ENCODE assay signal across 1 cellular context in the genomic region with DNA sequence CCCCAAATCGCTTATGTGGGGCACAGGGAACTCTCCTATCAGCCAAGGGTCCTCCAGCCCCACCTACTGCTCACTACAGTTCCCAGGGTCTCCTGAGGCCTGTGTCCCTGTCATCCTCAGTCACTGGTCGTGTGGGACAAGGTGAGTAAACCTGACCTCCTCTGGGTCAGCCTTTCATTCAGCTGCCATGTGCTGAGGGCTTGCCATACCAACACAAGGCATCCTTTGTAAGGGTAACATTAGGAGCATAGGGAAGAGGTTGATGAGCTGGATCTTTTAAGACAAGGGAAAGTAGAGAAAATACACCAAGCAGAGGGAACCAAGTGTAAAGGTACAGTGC.
TF ChIP-seq lines count a peak whose summit lies in the region.

No MANE protein-coding gene starts in this region.

TF ChIP-seq in H1, 55 proteins besides CTCF, POLR2A, EP300 and RAD21:
- TF ChIP-seq JUND (IDR thresholded peaks at IDR 0.05; ENCODE audit: low read length) (no peak), RBBP5 (IDR thresholded peaks at IDR 0.05; ENCODE audit: borderline replicate concordance, low read depth, low read length) (no peak), FOSL1 (IDR thresholded peaks at IDR 0.05; ENCODE audit: insufficient read depth, low read depth, low read length) (no peak), TCF12 (IDR thresholded peaks at IDR 0.05; ENCODE audit: low read depth, low read length) (no peak), KDM5A (IDR thresholded peaks at IDR 0.05; ENCODE audit: low read length) (no peak), SUZ12 (IDR thresholded peaks at IDR 0.05; ENCODE audit: low read length) (no peak)
- TF ChIP-seq, protein P1, sequence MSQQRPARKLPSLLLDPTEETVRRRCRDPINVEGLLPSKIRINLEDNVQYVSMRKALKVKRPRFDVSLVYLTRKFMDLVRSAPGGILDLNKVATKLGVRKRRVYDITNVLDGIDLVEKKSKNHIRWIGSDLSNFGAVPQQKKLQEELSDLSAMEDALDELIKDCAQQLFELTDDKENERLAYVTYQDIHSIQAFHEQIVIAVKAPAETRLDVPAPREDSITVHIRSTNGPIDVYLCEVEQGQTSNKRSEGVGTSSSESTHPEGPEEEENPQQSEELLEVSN (IDR thresholded peaks at IDR 0.05): no peak
- TF ChIP-seq, protein P2, sequence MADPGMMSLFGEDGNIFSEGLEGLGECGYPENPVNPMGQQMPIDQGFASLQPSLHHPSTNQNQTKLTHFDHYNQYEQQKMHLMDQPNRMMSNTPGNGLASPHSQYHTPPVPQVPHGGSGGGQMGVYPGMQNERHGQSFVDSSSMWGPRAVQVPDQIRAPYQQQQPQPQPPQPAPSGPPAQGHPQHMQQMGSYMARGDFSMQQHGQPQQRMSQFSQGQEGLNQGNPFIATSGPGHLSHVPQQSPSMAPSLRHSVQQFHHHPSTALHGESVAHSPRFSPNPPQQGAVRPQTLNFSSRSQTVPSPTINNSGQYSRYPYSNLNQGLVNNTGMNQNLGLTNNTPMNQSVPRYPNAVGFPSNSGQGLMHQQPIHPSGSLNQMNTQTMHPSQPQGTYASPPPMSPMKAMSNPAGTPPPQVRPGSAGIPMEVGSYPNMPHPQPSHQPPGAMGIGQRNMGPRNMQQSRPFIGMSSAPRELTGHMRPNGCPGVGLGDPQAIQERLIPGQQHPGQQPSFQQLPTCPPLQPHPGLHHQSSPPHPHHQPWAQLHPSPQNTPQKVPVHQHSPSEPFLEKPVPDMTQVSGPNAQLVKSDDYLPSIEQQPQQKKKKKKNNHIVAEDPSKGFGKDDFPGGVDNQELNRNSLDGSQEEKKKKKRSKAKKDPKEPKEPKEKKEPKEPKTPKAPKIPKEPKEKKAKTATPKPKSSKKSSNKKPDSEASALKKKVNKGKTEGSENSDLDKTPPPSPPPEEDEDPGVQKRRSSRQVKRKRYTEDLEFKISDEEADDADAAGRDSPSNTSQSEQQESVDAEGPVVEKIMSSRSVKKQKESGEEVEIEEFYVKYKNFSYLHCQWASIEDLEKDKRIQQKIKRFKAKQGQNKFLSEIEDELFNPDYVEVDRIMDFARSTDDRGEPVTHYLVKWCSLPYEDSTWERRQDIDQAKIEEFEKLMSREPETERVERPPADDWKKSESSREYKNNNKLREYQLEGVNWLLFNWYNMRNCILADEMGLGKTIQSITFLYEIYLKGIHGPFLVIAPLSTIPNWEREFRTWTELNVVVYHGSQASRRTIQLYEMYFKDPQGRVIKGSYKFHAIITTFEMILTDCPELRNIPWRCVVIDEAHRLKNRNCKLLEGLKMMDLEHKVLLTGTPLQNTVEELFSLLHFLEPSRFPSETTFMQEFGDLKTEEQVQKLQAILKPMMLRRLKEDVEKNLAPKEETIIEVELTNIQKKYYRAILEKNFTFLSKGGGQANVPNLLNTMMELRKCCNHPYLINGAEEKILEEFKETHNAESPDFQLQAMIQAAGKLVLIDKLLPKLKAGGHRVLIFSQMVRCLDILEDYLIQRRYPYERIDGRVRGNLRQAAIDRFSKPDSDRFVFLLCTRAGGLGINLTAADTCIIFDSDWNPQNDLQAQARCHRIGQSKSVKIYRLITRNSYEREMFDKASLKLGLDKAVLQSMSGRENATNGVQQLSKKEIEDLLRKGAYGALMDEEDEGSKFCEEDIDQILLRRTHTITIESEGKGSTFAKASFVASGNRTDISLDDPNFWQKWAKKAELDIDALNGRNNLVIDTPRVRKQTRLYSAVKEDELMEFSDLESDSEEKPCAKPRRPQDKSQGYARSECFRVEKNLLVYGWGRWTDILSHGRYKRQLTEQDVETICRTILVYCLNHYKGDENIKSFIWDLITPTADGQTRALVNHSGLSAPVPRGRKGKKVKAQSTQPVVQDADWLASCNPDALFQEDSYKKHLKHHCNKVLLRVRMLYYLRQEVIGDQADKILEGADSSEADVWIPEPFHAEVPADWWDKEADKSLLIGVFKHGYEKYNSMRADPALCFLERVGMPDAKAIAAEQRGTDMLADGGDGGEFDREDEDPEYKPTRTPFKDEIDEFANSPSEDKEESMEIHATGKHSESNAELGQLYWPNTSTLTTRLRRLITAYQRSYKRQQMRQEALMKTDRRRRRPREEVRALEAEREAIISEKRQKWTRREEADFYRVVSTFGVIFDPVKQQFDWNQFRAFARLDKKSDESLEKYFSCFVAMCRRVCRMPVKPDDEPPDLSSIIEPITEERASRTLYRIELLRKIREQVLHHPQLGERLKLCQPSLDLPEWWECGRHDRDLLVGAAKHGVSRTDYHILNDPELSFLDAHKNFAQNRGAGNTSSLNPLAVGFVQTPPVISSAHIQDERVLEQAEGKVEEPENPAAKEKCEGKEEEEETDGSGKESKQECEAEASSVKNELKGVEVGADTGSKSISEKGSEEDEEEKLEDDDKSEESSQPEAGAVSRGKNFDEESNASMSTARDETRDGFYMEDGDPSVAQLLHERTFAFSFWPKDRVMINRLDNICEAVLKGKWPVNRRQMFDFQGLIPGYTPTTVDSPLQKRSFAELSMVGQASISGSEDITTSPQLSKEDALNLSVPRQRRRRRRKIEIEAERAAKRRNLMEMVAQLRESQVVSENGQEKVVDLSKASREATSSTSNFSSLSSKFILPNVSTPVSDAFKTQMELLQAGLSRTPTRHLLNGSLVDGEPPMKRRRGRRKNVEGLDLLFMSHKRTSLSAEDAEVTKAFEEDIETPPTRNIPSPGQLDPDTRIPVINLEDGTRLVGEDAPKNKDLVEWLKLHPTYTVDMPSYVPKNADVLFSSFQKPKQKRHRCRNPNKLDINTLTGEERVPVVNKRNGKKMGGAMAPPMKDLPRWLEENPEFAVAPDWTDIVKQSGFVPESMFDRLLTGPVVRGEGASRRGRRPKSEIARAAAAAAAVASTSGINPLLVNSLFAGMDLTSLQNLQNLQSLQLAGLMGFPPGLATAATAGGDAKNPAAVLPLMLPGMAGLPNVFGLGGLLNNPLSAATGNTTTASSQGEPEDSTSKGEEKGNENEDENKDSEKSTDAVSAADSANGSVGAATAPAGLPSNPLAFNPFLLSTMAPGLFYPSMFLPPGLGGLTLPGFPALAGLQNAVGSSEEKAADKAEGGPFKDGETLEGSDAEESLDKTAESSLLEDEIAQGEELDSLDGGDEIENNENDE (IDR thresholded peaks at IDR 0.05; ENCODE audit: insufficient replicate concordance, low read length): no peak
